In the genomic region with DNA sequence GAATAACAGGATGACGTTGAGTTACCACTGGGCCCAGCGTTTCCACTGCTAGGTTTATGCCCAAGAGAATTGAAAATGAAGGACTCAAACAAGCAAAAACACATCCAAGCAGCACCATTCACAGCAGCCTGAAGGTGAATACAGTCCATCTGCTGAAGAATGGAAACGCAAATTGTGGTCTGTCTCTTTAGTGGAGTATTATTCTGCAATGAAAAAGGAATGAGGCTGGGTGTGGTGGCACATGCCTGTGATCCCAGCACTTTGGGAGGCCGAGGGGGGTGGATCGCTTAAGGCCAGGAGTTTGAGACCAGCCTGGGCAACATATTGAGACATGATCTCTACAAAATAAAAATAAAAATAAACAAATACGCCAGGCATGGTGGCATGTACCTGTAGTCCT, we compare ENCODE assay signal across 12 cellular contexts. TPM values are rescaled to one million over a fixed set of nuclear protein-coding genes. Genes with fewer than 3 reads are reported as not detected.
"Had no signal": no experiment of that assay in that cellular context is flagged by ENCODE, and none has a peak within 500 bp of the region (broad histone marks: within the 10 kb centered on the region; RNA-seq: fewer than 3 reads in every experiment).

No MANE protein-coding gene starts in this region.

- H3K27ac ChIP-seq: GM23248 had no signal

- H3K36me3 ChIP-seq: HAP-1 had no signal

- ATAC-seq: GM23338, HCT116 had no signal

- H2AFZ ChIP-seq: GM23248, GM23338 had no signal

- H3K4me1 ChIP-seq: HAP-1 had no signal

- H3K9me3 ChIP-seq: HAP-1 had no signal

- H3K27ac Mint-ChIP-seq: GM23338, H9, HFFc6 had no signal

- H3K9me3 Mint-ChIP-seq: GM23338, H9, HFFc6 had no signal

- H3K4me3 ChIP-seq: GM23248, GM23338, HAP-1 had no signal

- H3K4me2 ChIP-seq: GM23338 had no signal

- DNase-seq: GM23248, GOT3, H7, H9, HCEC 1CT, HFFc6 had no signal

- H3K4me3 Mint-ChIP-seq: GM23338, H9, HFFc6 had no signal

- H3K9ac ChIP-seq: GM23248 had no signal

- FAIRE-seq: H1, H54 had no signal

RNA-seq across cellular contexts. Expression of a gene that starts 41.9 kb away (rescaled TPM):
- total RNA-seq: H4, HFFc6 had no signal
